In genomic region chr1:55426619-55427018, GRCh38 we compare ENCODE assay signal across 12 cellular contexts.
"Had no signal": no experiment of that assay in that cellular context is flagged by ENCODE, and none has a peak within 500 bp of the region (broad histone marks: within the 10 kb centered on the region; RNA-seq: fewer than 3 reads in every experiment).

No MANE protein-coding gene starts in this region.

- ATAC-seq: activated T-cell treated with anti-CD3 and anti-CD28 coated beads, Interleukin-2, amount 50 U/mL, for 72 hours; lower lobe of right lung; naive thymus-derived CD8-positive, alpha-beta T cell; sciatic nerve; stimulated activated naive B cell treated with anti-CD40 and anti-IgM and Interleukin-4, amounts not matched to agents 10 μg/mL and 1 μg/mL and 100 μg/mL, for 72 hours had no signal

- H3K36me3 ChIP-seq: lower lobe of right lung, prostate gland had no signal

- H3K4me3 ChIP-seq: lower lobe of right lung, prostate gland had no signal

- H3K4me3 Mint-ChIP-seq: activated CD4-positive, alpha-beta memory T cell treated with anti-CD3 and anti-CD28 coated beads, Interleukin-2, amount 10 ng/mL, durations not matched to agents 7 days and 5 days; activated naive CD8-positive, alpha-beta T cell treated with anti-CD3 and anti-CD28 coated beads, Interleukin-2, amount 10 ng/mL, durations not matched to agents 7 days and 5 days; activated T-cell treated with anti-CD3 and anti-CD28 coated beads, Interleukin-2, amount 50 U/mL, for 72 hours; naive thymus-derived CD8-positive, alpha-beta T cell; stimulated activated naive B cell treated with anti-CD40 and anti-IgM and Interleukin-4, amounts not matched to agents 10 μg/mL and 1 μg/mL and 100 μg/mL, for 72 hours; T-helper 2 cell treated with Interferon-gamma antibody and Interleukin-4, amounts not matched to agents 5 μg/mL and 100 μg/mL, for 36 hours had no signal

- H3K4me1 Mint-ChIP-seq: activated CD4-positive, alpha-beta memory T cell treated with anti-CD3 and anti-CD28 coated beads, Interleukin-2, amount 10 ng/mL, durations not matched to agents 7 days and 5 days; activated naive CD8-positive, alpha-beta T cell treated with anti-CD3 and anti-CD28 coated beads, Interleukin-2, amount 10 ng/mL, durations not matched to agents 7 days and 5 days; naive thymus-derived CD8-positive, alpha-beta T cell; stimulated activated naive B cell treated with anti-CD40 and anti-IgM and Interleukin-4, amounts not matched to agents 10 μg/mL and 1 μg/mL and 100 μg/mL, for 72 hours had no signal

- H3K36me3 Mint-ChIP-seq: activated naive CD8-positive, alpha-beta T cell treated with anti-CD3 and anti-CD28 coated beads, Interleukin-2, amount 10 ng/mL, durations not matched to agents 7 days and 5 days; stimulated activated naive B cell treated with anti-CD40 and anti-IgM and Interleukin-4, amounts not matched to agents 10 μg/mL and 1 μg/mL and 100 μg/mL, for 72 hours had no signal

- H3K27ac Mint-ChIP-seq: activated CD4-positive, alpha-beta memory T cell treated with anti-CD3 and anti-CD28 coated beads, Interleukin-2, amount 10 ng/mL, durations not matched to agents 7 days and 5 days; activated naive CD8-positive, alpha-beta T cell treated with anti-CD3 and anti-CD28 coated beads, Interleukin-2, amount 10 ng/mL, durations not matched to agents 7 days and 5 days; activated T-cell treated with anti-CD3 and anti-CD28 coated beads, Interleukin-2, amount 50 U/mL, for 72 hours; naive thymus-derived CD8-positive, alpha-beta T cell; stimulated activated naive B cell treated with anti-CD40 and anti-IgM and Interleukin-4, amounts not matched to agents 10 μg/mL and 1 μg/mL and 100 μg/mL, for 72 hours; T-helper 2 cell treated with Interferon-gamma antibody and Interleukin-4, amounts not matched to agents 5 μg/mL and 100 μg/mL, for 36 hours had no signal

- H3K9me3 Mint-ChIP-seq: activated CD4-positive, alpha-beta memory T cell treated with anti-CD3 and anti-CD28 coated beads, Interleukin-2, amount 10 ng/mL, durations not matched to agents 7 days and 5 days; T-helper 2 cell treated with Interferon-gamma antibody and Interleukin-4, amounts not matched to agents 5 μg/mL and 100 μg/mL, for 36 hours had no signal

- H3K9me3 ChIP-seq: lower lobe of right lung, prostate gland had no signal

- DNase-seq: activated CD4-positive, alpha-beta memory T cell treated with anti-CD3 and anti-CD28 coated beads, Interleukin-2, amount 10 ng/mL, durations not matched to agents 7 days and 5 days; activated naive CD8-positive, alpha-beta T cell treated with anti-CD3 and anti-CD28 coated beads, Interleukin-2, amount 10 ng/mL, durations not matched to agents 7 days and 5 days; activated T-cell treated with anti-CD3 and anti-CD28 coated beads, Interleukin-2, amount 50 U/mL, for 72 hours; aorta; lower lobe of right lung; naive thymus-derived CD8-positive, alpha-beta T cell; stimulated activated CD4-positive, alpha-beta T cell treated with anti-CD3 and anti-CD28 coated beads, Interleukin-2, amount 100 ng/mL, for 24 hours; stimulated activated naive B cell treated with anti-CD40 and anti-IgM and Interleukin-4, amounts not matched to agents 10 μg/mL and 1 μg/mL and 100 μg/mL, for 72 hours; substantia nigra had no signal

- H3K27ac ChIP-seq: prostate gland had no signal

- H3K4me1 ChIP-seq: prostate gland had no signal
